26 cellular contexts compared by ENCODE assay signal in genomic region chr5:6078881-6079280, GRCh38.
"Had no signal": no experiment of that assay in that cellular context is flagged by ENCODE, and none has a peak within 500 bp of the region (broad histone marks: within the 10 kb centered on the region; RNA-seq: fewer than 3 reads in every experiment).

No MANE protein-coding gene starts in this region.

- H3K4me1 Mint-ChIP-seq: endodermal cell had no signal

- H3K4me3 ChIP-seq: colonic mucosa, coronary artery, dorsolateral prefrontal cortex, esophagus squamous epithelium, gastrocnemius medialis, gastroesophageal sphincter, heart left ventricle, heart right ventricle had no signal

- DNase-seq: colonic mucosa; cortex of kidney; dermis blood vessel endothelial cell; dorsolateral prefrontal cortex; effector CD4-positive, alpha-beta T cell; effector CD8-positive, alpha-beta T cell; effector memory CD4-positive, alpha-beta T cell; effector memory CD8-positive, alpha-beta T cell; endodermal cell; erythroblast; esophagus squamous epithelium; foreskin fibroblast; foreskin keratinocyte; foreskin melanocyte; gastrocnemius medialis; glutamatergic neuron; heart left ventricle; heart right ventricle had no signal

- ATAC-seq: effector memory CD8-positive, alpha-beta T cell; esophagus mucosa; foreskin keratinocyte; gastrocnemius medialis; gastroesophageal sphincter; heart left ventricle; heart right ventricle had no signal

- H3K9me3 ChIP-seq: colonic mucosa, esophagus squamous epithelium, gastrocnemius medialis, gastroesophageal sphincter, heart left ventricle, heart right ventricle had no signal

- FAIRE-seq: colon, endometrium, endothelial cell of umbilical vein had no signal

- H3K4me3 Mint-ChIP-seq: dendritic cell treated with granulocyte-macrophage colony-stimulating factor and Interleukin-4, amounts not matched to agents 40 ng/mL and 50 ng/mL, for 4 days; effector memory CD8-positive, alpha-beta T cell; endodermal cell had no signal

- H3K27me3 Mint-ChIP-seq: dendritic cell treated with granulocyte-macrophage colony-stimulating factor and Interleukin-4, amounts not matched to agents 40 ng/mL and 50 ng/mL, for 4 days; effector memory CD8-positive, alpha-beta T cell had no signal

- H3K27ac Mint-ChIP-seq: dendritic cell treated with granulocyte-macrophage colony-stimulating factor and Interleukin-4, amounts not matched to agents 40 ng/mL and 50 ng/mL, for 4 days; effector memory CD8-positive, alpha-beta T cell; endodermal cell had no signal

- H3K9me3 Mint-ChIP-seq: endodermal cell had no signal

- H3K36me3 ChIP-seq: colonic mucosa, esophagus squamous epithelium, gastrocnemius medialis, gastroesophageal sphincter, heart left ventricle, heart right ventricle had no signal

- H3K4me1 ChIP-seq: colonic mucosa, esophagus squamous epithelium, foreskin keratinocyte, gastrocnemius medialis, gastroesophageal sphincter, heart left ventricle, heart right ventricle had no signal

- H3K27me3 ChIP-seq: colonic mucosa, esophagus squamous epithelium, foreskin keratinocyte, gastrocnemius medialis had no signal

- H3K27ac ChIP-seq: colonic mucosa, coronary artery, dorsolateral prefrontal cortex, epithelial cell of prostate, esophagus squamous epithelium, foreskin keratinocyte, gastrocnemius medialis, gastroesophageal sphincter, heart left ventricle, heart right ventricle had no signal
